ENCODE assay signal across 18 cellular contexts in the genomic region with DNA sequence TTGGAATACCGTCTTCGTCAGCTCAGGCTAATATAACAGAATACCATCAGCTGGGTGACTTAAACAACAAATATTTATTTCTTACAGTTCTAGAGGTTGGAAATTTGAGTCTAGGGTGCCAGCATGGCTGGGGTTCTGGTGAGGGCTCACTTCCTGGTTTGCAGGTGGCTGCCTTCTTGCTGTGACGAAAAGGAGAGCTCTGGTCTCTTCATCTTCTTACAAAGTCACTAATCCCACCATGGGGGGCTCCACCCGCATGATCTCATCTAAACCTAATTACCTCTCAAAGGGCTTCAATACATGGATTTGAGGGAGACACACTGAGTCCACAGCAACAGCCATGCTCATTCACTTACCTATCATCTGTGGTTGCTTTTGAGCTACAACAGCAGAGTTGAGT.
DNase-seq lines count a peak whose midpoint lies in the region; ATAC-seq and TF ChIP-seq lines count a peak whose summit lies in the region.
"Had no signal": no experiment of that assay in that cellular context is flagged by ENCODE, and none has a peak within 500 bp of the region (broad histone marks: within the 10 kb centered on the region; RNA-seq: fewer than 3 reads in every experiment).

No MANE protein-coding gene starts in this region.

- H3K27ac ChIP-seq in adrenal gland (peak overlapping the region in 3 of 5 donors; percentile 26 to 76 (median 58)), mucosa of rectum (ENCODE audit: low read depth in 2 of 2, low read length in 2 of 2) (peak overlapping the region; percentile 9 to 10), thoracic aorta (peak overlapping the region; percentile 4 to 33), OCI-LY7 (ENCODE audit: low read depth, low read length, poor library complexity, severe bottlenecking) (no peak overlapping the region)
- H3K27ac ChIP-seq: PC-9 had no signal

- no peaks in the 10 kb centered on the region for H3K79me2 ChIP-seq in OCI-LY7 (ENCODE audit: insufficient read depth, low read depth, low read length)

- H3K4me3 ChIP-seq in adrenal gland, result no peak overlapping the region
- no peak overlapping the region for H3K4me3 ChIP-seq in mucosa of rectum (ENCODE audit: low read length in 2 of 2)
- H3K4me3 ChIP-seq in thoracic aorta, result no peak overlapping the region
- no peak overlapping the region for H3K4me3 ChIP-seq in OCI-LY7 (ENCODE audit: low read depth, low read length, poor library complexity, severe bottlenecking)
- H3K4me3 ChIP-seq: dorsolateral prefrontal cortex, PC-9 had no signal

- WGBS in adrenal gland, 4 donors, result 70 to 76% (median 75%) methylated on average over 4 of the region's 4 CpGs

- H3K9me3 Mint-ChIP-seq in HFFc6, result no peaks in the 10 kb centered on the region; the same call in 1 of the 2 replicates

- TF ChIP-seq CTCF in HFFc6 (IDR thresholded peaks at IDR 0.05) (no peak), adrenal gland (IDR thresholded peaks at IDR 0.05) (no peak), thoracic aorta (IDR thresholded peaks at IDR 0.05) (no peak), GM10266 (IDR thresholded peaks at IDR 0.05; ENCODE audit: control insufficient read depth, insufficient read depth, low read depth, missing control alignments) (no peak), OCI-LY7 (conservative IDR thresholded peaks at IDR 0.05; ENCODE audit: low read length) (no peak)

- no peaks in the 10 kb centered on the region for H3K36me3 Mint-ChIP-seq in HFFc6 (ENCODE audit: low read depth)
- H3K36me3 Mint-ChIP-seq: activated naive CD8-positive, alpha-beta T cell; naive thymus-derived CD8-positive, alpha-beta T cell had no signal

- H3K36me3 ChIP-seq in adrenal gland (replicated peaks in 1 of 2) (no peaks in the 10 kb centered on the region), mucosa of rectum (ENCODE audit: control insufficient read depth in 2 of 2, insufficient read depth in 2 of 2, low read length in 2 of 2) (no peaks in the 10 kb centered on the region), thoracic aorta (no peaks in the 10 kb centered on the region), OCI-LY7 (ENCODE audit: insufficient read depth, low read length) (no peaks in the 10 kb centered on the region)
- H3K36me3 ChIP-seq: BE2C had no signal

- H3K9ac ChIP-seq in mucosa of rectum (ENCODE audit: low read depth in 1 of 2, low read length in 2 of 2), result no peak overlapping the region

- CTCF ChIA-PET in OCI-LY7 (lab: Charles Lee; ENCODE audit: unreplicated experiment), result no interaction called here

- H2AFZ ChIP-seq in OCI-LY7 (ENCODE audit: low read length), result no peak overlapping the region
- H2AFZ ChIP-seq: PC-9 had no signal

- TF ChIP-seq POLR2A in adrenal gland (IDR thresholded peaks at IDR 0.05), result no peak

- H3K27me3 Mint-ChIP-seq in HFFc6 (ENCODE audit: insufficient read depth), result peaks cover 8% of the 10 kb centered on the region

- intact Hi-C loops in adrenal gland (cut with DNase I), result no loop called here
- intact Hi-C loops in OCI-LY7 (cut with micrococcal nuclease; ENCODE audit: unreplicated experiment), result no loop called here

- no peak overlapping the region for H3K4me3 Mint-ChIP-seq in HFFc6
- H3K4me3 Mint-ChIP-seq: activated naive CD8-positive, alpha-beta T cell; naive thymus-derived CD8-positive, alpha-beta T cell; WTC11 had no signal

- H4K20me1 ChIP-seq in OCI-LY7 (ENCODE audit: insufficient read depth, low read length), result no peaks in the 10 kb centered on the region

- BruUV-seq in OCI-LY7 (replicated peaks; lab: Mats Ljungman, UMichigan), result no TSS peak

- ATAC-seq in thoracic aorta (ENCODE audit: insufficient number of reproducible peaks, low FRiP score, low read depth), result no peak
- ATAC-seq in HG02571 (IDR thresholded peaks at IDR 0.05; ENCODE audit: unreplicated experiment), result no peak
- ATAC-seq: naive thymus-derived CD8-positive, alpha-beta T cell; WTC11 had no signal

- H3K9me3 ChIP-seq in adrenal gland (replicated peaks in 1 of 3) (no peaks in the 10 kb centered on the region), mucosa of rectum (ENCODE audit: control insufficient read depth in 2 of 2, low read length in 2 of 2) (no peaks in the 10 kb centered on the region), thoracic aorta (no peaks in the 10 kb centered on the region), OCI-LY7 (ENCODE audit: low read length) (no peaks in the 10 kb centered on the region)
- H3K9me3 ChIP-seq: BE2C had no signal

- DNase-seq in HFFc6 (no peak), adrenal gland (no peak), thoracic aorta (ENCODE audit: low spot score) (no peak), GM10266 (ENCODE audit: extremely low spot score) (no peak), OCI-LY7 (ENCODE audit: low spot score) (no peak)
- DNase-seq: BE2C; dorsolateral prefrontal cortex; glutamatergic neuron; KG1; naive thymus-derived CD8-positive, alpha-beta T cell; NCI-H2171; PC-9; stimulated activated naive CD4-positive, alpha-beta T cell treated with Interleukin-2 at 50 U/mL for 16 hours; T-helper 2 cell had no signal

- peaks cover 28% of the 10 kb centered on the region for H3K4me1 Mint-ChIP-seq in HFFc6 (ENCODE audit: low read depth)
- H3K4me1 Mint-ChIP-seq: naive thymus-derived CD8-positive, alpha-beta T cell had no signal

- H3K27ac Mint-ChIP-seq in HFFc6, result peak overlapping the region; percentile 94
- H3K27ac Mint-ChIP-seq: activated naive CD8-positive, alpha-beta T cell; naive thymus-derived CD8-positive, alpha-beta T cell; WTC11 had no signal

- H3K9me2 ChIP-seq in OCI-LY7 (ENCODE audit: insufficient read depth, low read length), result no peaks in the 10 kb centered on the region

- H3K4me2 ChIP-seq in OCI-LY7 (ENCODE audit: low read length), result no peak overlapping the region
- H3K4me2 ChIP-seq: PC-9 had no signal

- H3K27me3 ChIP-seq in adrenal gland (no peaks in the 10 kb centered on the region), mucosa of rectum (ENCODE audit: control insufficient read depth in 2 of 2, insufficient read depth in 2 of 2, low read length in 2 of 2) (no peaks in the 10 kb centered on the region), thoracic aorta (replicated peaks; ENCODE audit: insufficient read depth) (no peaks in the 10 kb centered on the region)
- H3K27me3 ChIP-seq: BE2C, dorsolateral prefrontal cortex had no signal

- H3K4me1 ChIP-seq in adrenal gland (replicated peaks in 1 of 2), result peaks cover 0 to 8% of the 10 kb centered on the region in 2 donors
- no peaks in the 10 kb centered on the region for H3K4me1 ChIP-seq in mucosa of rectum (ENCODE audit: control insufficient read depth in 2 of 2, insufficient read depth in 2 of 2, low read length in 2 of 2)
- peaks cover 14 to 30% of the 10 kb centered on the region in 2 donors for H3K4me1 ChIP-seq in thoracic aorta (ENCODE audit: control insufficient read depth in 1 of 2, low read depth in 2 of 2)
- H3K4me1 ChIP-seq in OCI-LY7 (ENCODE audit: insufficient read depth, low read length, poor library complexity, severe bottlenecking), result no peaks in the 10 kb centered on the region
- H3K4me1 ChIP-seq: BE2C had no signal

- POLR2A ChIA-PET in OCI-LY7 (lab: Charles Lee), result interaction anchor here (0.6 to 0.7 kb wide), 3 partner anchors 8 to 270 kb away, joined by 3 to 4 read pairs (median 4); no protein-coding TSS in a partner anchor
